2 cellular contexts compared by ENCODE assay signal in genomic region chr3:10435850-10436249, GRCh38.
A peak's percentile ranks its signal among the peaks of the same experiment; 100 is the strongest.
TF ChIP-seq lines count a peak whose summit lies in the region.

No MANE protein-coding gene starts in this region.

TF ChIP-seq in HCT116, 20 proteins besides CTCF, POLR2A, EP300 and RAD21 (continued from another document):
- no peak for TF ChIP-seq ZBTB33 (IDR thresholded peaks at IDR 0.05; ENCODE audit: extremely low read depth, insufficient replicate concordance, low read length)
- TF ChIP-seq SRF (IDR thresholded peaks at IDR 0.05; ENCODE audit: low read depth), result no peak
- no peak for TF ChIP-seq SP1 (IDR thresholded peaks at IDR 0.05; ENCODE audit: low read depth)
- no peak for TF ChIP-seq CEBPB (IDR thresholded peaks at IDR 0.05; ENCODE audit: low read depth)
- TF ChIP-seq EZH2phosphoT487 (IDR thresholded peaks at IDR 0.05; ENCODE audit: borderline replicate concordance), result no peak
- no peak for TF ChIP-seq FOSL1 (IDR thresholded peaks at IDR 0.05; ENCODE audit: low read depth)
- TF ChIP-seq JUND (IDR thresholded peaks at IDR 0.05), result no peak
- TF ChIP-seq YY1 (IDR thresholded peaks at IDR 0.05; ENCODE audit: extremely low read depth, insufficient replicate concordance, low read depth, low read length), result no peak
- TF ChIP-seq SIN3A (IDR thresholded peaks at IDR 0.05; ENCODE audit: low read depth), result no peak

TF ChIP-seq in K562, 482 proteins besides CTCF, POLR2A, EP300 and RAD21 (continued from another document):
- peak; percentile 42; the same call in 1 of the 2 replicates for TF ChIP-seq RAD51 (IDR thresholded peaks at IDR 0.05; ENCODE audit: borderline replicate concordance, low read depth)
- no peak for TF ChIP-seq ZNF655 (CRISPR knock-in tag; IDR thresholded peaks at IDR 0.05)
- no peak for TF ChIP-seq ILK (tag; IDR thresholded peaks at IDR 0.05; ENCODE audit: borderline replicate concordance, low read depth)
- TF ChIP-seq USF2 (CRISPR knock-in tag; IDR thresholded peaks at IDR 0.05), result peak; percentile 83
- TF ChIP-seq ZNF444 (CRISPR knock-in tag; IDR thresholded peaks at IDR 0.05), result no peak
- TF ChIP-seq TAF1 (IDR thresholded peaks at IDR 0.05; ENCODE audit: control insufficient read depth, extremely low read depth, insufficient read depth, low read length, severe bottlenecking), result no peak
- peak; percentile 33 for TF ChIP-seq NFYB (IDR thresholded peaks at IDR 0.05; ENCODE audit: extremely low read depth, insufficient read length)
- no peak for TF ChIP-seq CLOCK (CRISPR knock-in tag; IDR thresholded peaks at IDR 0.05; ENCODE audit: borderline replicate concordance)
- TF ChIP-seq USF1 (CRISPR knock-in tag; IDR thresholded peaks at IDR 0.05), result peak; percentile 75
- no peak for TF ChIP-seq HDAC6 (IDR thresholded peaks at IDR 0.05; ENCODE audit: low read depth, low read length)
- no peak for TF ChIP-seq SLC30A9 (CRISPR knock-in tag; IDR thresholded peaks at IDR 0.05)
